ENCODE assay signal across 18 cellular contexts in the genomic region with DNA sequence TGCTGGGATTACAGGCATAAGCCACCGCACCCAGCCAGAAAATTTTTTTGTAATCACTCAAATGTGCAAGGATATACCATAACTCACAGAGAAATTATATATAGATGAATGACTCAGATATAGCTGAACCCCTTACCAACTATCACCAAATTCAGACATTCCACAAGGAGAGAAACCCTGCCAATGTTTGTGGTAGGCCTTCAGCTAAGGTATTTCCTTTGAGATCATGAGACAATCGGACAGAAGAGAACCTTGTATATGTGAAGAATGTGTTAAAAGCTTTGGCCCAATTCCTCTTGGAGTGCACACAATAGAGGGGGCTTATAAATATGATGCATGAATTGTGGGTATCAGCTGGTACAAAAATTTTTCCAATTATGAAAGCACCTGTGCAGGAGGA. TPM values are rescaled to one million over a fixed set of nuclear protein-coding genes. Genes with fewer than 3 reads are reported as not detected.
DNase-seq lines count a peak whose midpoint lies in the region; ATAC-seq and TF ChIP-seq lines count a peak whose summit lies in the region.
"Had no signal": no experiment of that assay in that cellular context is flagged by ENCODE, and none has a peak within 500 bp of the region (broad histone marks: within the 10 kb centered on the region; RNA-seq: fewer than 3 reads in every experiment).

No MANE protein-coding gene starts in this region.

- no peak overlapping the region for H3K4me3 Mint-ChIP-seq in chondrocyte (ENCODE audit: unreplicated experiment)
- H3K4me3 Mint-ChIP-seq: CD4-positive, CD25-positive, alpha-beta regulatory T cell; CD8-positive, alpha-beta memory T cell; GM23338 had no signal

- no peak for ATAC-seq in HG03432 (IDR thresholded peaks at IDR 0.05; ENCODE audit: unreplicated experiment)
- ATAC-seq: GM23338 had no signal

- H3K27me3 Mint-ChIP-seq in chondrocyte (ENCODE audit: low read depth) = no peaks in the 10 kb centered on the region

- TF ChIP-seq CTCF in chondrocyte (IDR thresholded peaks at IDR 0.05) (no peak), osteoblast (IDR thresholded peaks at IDR 0.05; ENCODE audit: extremely low read depth, low read depth, low read length) (no peak)

- H3K27me3 ChIP-seq in osteoblast (ENCODE audit: insufficient read depth, low read length) = peaks cover 18% of the 10 kb centered on the region
- H3K27me3 ChIP-seq: BE2C had no signal

- no peaks in the 10 kb centered on the region for H3K36me3 ChIP-seq in osteoblast (ENCODE audit: insufficient read depth, low read length)
- H3K36me3 ChIP-seq: BE2C had no signal

- H3K79me2 ChIP-seq in osteoblast (ENCODE audit: insufficient read depth, low read length) = no peaks in the 10 kb centered on the region

- H3K9me3 ChIP-seq in osteoblast (ENCODE audit: low read depth, low read length) = no peaks in the 10 kb centered on the region
- H3K9me3 ChIP-seq: BE2C had no signal

- no peak overlapping the region for H3K27ac ChIP-seq in osteoblast (ENCODE audit: low read depth, low read length)

- DNase-seq in EH (ENCODE audit: low read depth) (peak; percentile 16), astrocyte of the hippocampus (ENCODE audit: low read depth, low spot score) (peak; percentile 66), chondrocyte (ENCODE audit: low spot score) (no peak), iris pigment epithelial cell (ENCODE audit: low read depth) (peak; percentile 54), osteoblast (ENCODE audit: insufficient read length, low spot score, missing footprints) (no peak), D341Med (ENCODE audit: low spot score) (no peak), anterior cingulate cortex (lab: John Stamatoyannopoulos, UW) (no peak)
- DNase-seq: 8988T; BE2C; C1 segment of cervical spinal cord; CD4-positive, CD25-positive, alpha-beta regulatory T cell; CD8-positive, alpha-beta memory T cell; COR-L47; GDM1; HCEC 1CT; IMR-90 had no signal

- H2AFZ ChIP-seq in osteoblast (ENCODE audit: low read length) = no peak overlapping the region
- H2AFZ ChIP-seq: GM23338 had no signal

- H3K4me1 Mint-ChIP-seq in chondrocyte (ENCODE audit: low read depth) = peaks cover 33% of the 10 kb centered on the region
- H3K4me1 Mint-ChIP-seq: CD8-positive, alpha-beta memory T cell; GM23338 had no signal

- no peaks in the 10 kb centered on the region for H4K20me1 ChIP-seq in osteoblast (ENCODE audit: insufficient read depth, low read length)

- no peak overlapping the region for H3K4me2 ChIP-seq in osteoblast (ENCODE audit: insufficient read depth, low read length)
- H3K4me2 ChIP-seq: GM23338 had no signal

- peaks cover 3% of the 10 kb centered on the region for H3K9me3 Mint-ChIP-seq in chondrocyte (ENCODE audit: low read depth)

- peak overlapping the region; percentile 90 for H3K27ac Mint-ChIP-seq in chondrocyte (ENCODE audit: unreplicated experiment)
- H3K27ac Mint-ChIP-seq: CD4-positive, CD25-positive, alpha-beta regulatory T cell; CD8-positive, alpha-beta memory T cell; GM23338 had no signal

- H3K36me3 Mint-ChIP-seq in chondrocyte (ENCODE audit: low read depth) = peaks cover 3% of the 10 kb centered on the region
- H3K36me3 Mint-ChIP-seq: CD4-positive, CD25-positive, alpha-beta regulatory T cell; CD8-positive, alpha-beta memory T cell had no signal

- no peak overlapping the region for H3K4me3 ChIP-seq in osteoblast (ENCODE audit: insufficient read depth, low read length)
- H3K4me3 ChIP-seq: GM23338 had no signal

- H3K4me1 ChIP-seq in osteoblast (ENCODE audit: insufficient read depth, low read length) = peaks cover 18% of the 10 kb centered on the region
- H3K4me1 ChIP-seq: BE2C had no signal

RNA-seq across cellular contexts. Expression of gene ZNF684, which starts 50.7 kb away (rescaled TPM):
- total RNA-seq in chondrocyte (3.5 to 5.2 TPM (median 4.8 TPM) in 3 replicates), osteoblast (3.6 and 3.8 TPM in 2 replicates)

Comparison
In these comparisons a context has a peak if more than half of its experiments do, and no peak if none do; other contexts are left out.
1. DNase-seq: peak in EH (single experiment), astrocyte of the hippocampus (single experiment) and iris pigment epithelial cell (single experiment); none in chondrocyte (single experiment), osteoblast (single experiment), D341Med (single experiment) and anterior cingulate cortex (0 of 58).